10 cellular contexts compared by ENCODE assay signal in genomic region chr6:30465582-30466306, GRCh38. TPM values are rescaled to one million over a fixed set of nuclear protein-coding genes. Genes with fewer than 3 reads are reported as not detected.
DNase-seq lines count a peak whose midpoint lies in the region; ATAC-seq and TF ChIP-seq lines count a peak whose summit lies in the region.
"Had no signal": no experiment of that assay in that cellular context is flagged by ENCODE, and none has a peak within 500 bp of the region (broad histone marks: within the 10 kb centered on the region; RNA-seq: fewer than 3 reads in every experiment).

No MANE protein-coding gene starts in this region.

- no peak overlapping the region for H2BK5ac ChIP-seq in mesendoderm (ENCODE audit: low read length)

- no peak overlapping the region for H3K4ac ChIP-seq in mesendoderm (ENCODE audit: low read depth, low read length)

- no peaks in the 10 kb centered on the region for H3K9me3 Mint-ChIP-seq in activated T-cell treated with anti-CD3 and anti-CD28 coated beads, Interleukin-2, amount 50 U/mL, for 4 hours
- no peaks in the 10 kb centered on the region for H3K9me3 Mint-ChIP-seq in activated T-cell treated with anti-CD3 and anti-CD28 coated beads, Interleukin-2, amount 50 U/mL, for 72 hours
- no peaks in the 10 kb centered on the region for H3K9me3 Mint-ChIP-seq in central memory CD8-positive, alpha-beta T cell

- H3K4me1 ChIP-seq in mesendoderm (ENCODE audit: control insufficient read depth, low read depth, low read length) (no peaks in the 10 kb centered on the region), tibial nerve (peaks cover 0 to 33% (median 16%) of the 10 kb centered on the region in 4 donors)

- no peak for TF ChIP-seq POLR2A in tibial nerve (IDR thresholded peaks at IDR 0.05)

- no peak overlapping the region for H2BK120ac ChIP-seq in mesendoderm (ENCODE audit: low read depth, low read length)

- H3K4me1 Mint-ChIP-seq in activated T-cell treated with anti-CD3 and anti-CD28 coated beads, Interleukin-2, amount 50 U/mL, for 4 hours (ENCODE audit: low read depth) = peaks cover 33% of the 10 kb centered on the region
- peaks cover 20% of the 10 kb centered on the region for H3K4me1 Mint-ChIP-seq in activated T-cell treated with anti-CD3 and anti-CD28 coated beads, Interleukin-2, amount 50 U/mL, for 72 hours (ENCODE audit: low read depth)
- H3K4me1 Mint-ChIP-seq in central memory CD8-positive, alpha-beta T cell = peaks cover 50% of the 10 kb centered on the region

- peak overlapping the region; percentile 85 for H3K4me2 ChIP-seq in mesendoderm (ENCODE audit: low read length)

- TF ChIP-seq CTCF in tibial nerve (IDR thresholded peaks at IDR 0.05) = no peak

- H3K27ac Mint-ChIP-seq in activated T-cell treated with anti-CD3 and anti-CD28 coated beads, Interleukin-2, amount 50 U/mL, for 72 hours = no peak overlapping the region
- H3K27ac Mint-ChIP-seq in central memory CD8-positive, alpha-beta T cell (ENCODE audit: low read depth) = no peak overlapping the region

- no peaks in the 10 kb centered on the region for H3K36me3 ChIP-seq in mesendoderm (ENCODE audit: control insufficient read depth, insufficient read depth, low read length)
- H3K36me3 ChIP-seq in tibial nerve = no peaks in the 10 kb centered on the region

- TF ChIP-seq EP300 in tibial nerve (IDR thresholded peaks at IDR 0.05) = no peak

- no peak overlapping the region for H2BK15ac ChIP-seq in mesendoderm (replicated peaks; ENCODE audit: low read depth)

- peak overlapping the region; percentile 40 for H3K4me3 Mint-ChIP-seq in activated T-cell treated with anti-CD3 and anti-CD28 coated beads, Interleukin-2, amount 50 U/mL, for 4 hours
- H3K4me3 Mint-ChIP-seq in activated T-cell treated with anti-CD3 and anti-CD28 coated beads, Interleukin-2, amount 50 U/mL, for 72 hours = peak overlapping the region in 1 of 2 donors; percentile 86
- peak overlapping the region; percentile 84 for H3K4me3 Mint-ChIP-seq in central memory CD8-positive, alpha-beta T cell

- no CpG with 5 or more reads among the region's 13 CpGs for WGBS in mesendoderm (ENCODE audit: extremely low coverage, insufficient coverage, low lambda C conversion rate)
- WGBS in tibial nerve, 2 donors = 12 to 18% methylated on average over 13 of the region's 13 CpGs

- H2AK5ac ChIP-seq in mesendoderm (ENCODE audit: low read length) = no peak overlapping the region

- peak overlapping the region; percentile 55 for H3K9ac ChIP-seq in mesendoderm (ENCODE audit: low read length)

- no peak for ATAC-seq in activated T-cell treated with anti-CD3 and anti-CD28 coated beads, Interleukin-2, amount 50 U/mL, for 4 hours
- ATAC-seq in activated T-cell treated with anti-CD3 and anti-CD28 coated beads, Interleukin-2, amount 50 U/mL, for 72 hours (replicated peaks in 1 of 2) = no peak
- ATAC-seq in central memory CD8-positive, alpha-beta T cell (replicated peaks; ENCODE audit: extremely low read depth, poor library complexity, severe bottlenecking) = no peak

- no peak overlapping the region for H3K4me3 ChIP-seq in mesendoderm (ENCODE audit: low read length)
- H3K4me3 ChIP-seq in tibial nerve = peak overlapping the region in 3 of 4 donors; percentile 34 to 46 (median 36)

- peaks cover 80% of the 10 kb centered on the region for H3K27me3 Mint-ChIP-seq in activated T-cell treated with anti-CD3 and anti-CD28 coated beads, Interleukin-2, amount 50 U/mL, for 4 hours (ENCODE audit: low read depth)
- peaks cover 88% of the 10 kb centered on the region for H3K27me3 Mint-ChIP-seq in activated T-cell treated with anti-CD3 and anti-CD28 coated beads, Interleukin-2, amount 50 U/mL, for 72 hours (ENCODE audit: low read depth)
- peaks cover 90% of the 10 kb centered on the region for H3K27me3 Mint-ChIP-seq in central memory CD8-positive, alpha-beta T cell

- no peak overlapping the region for H3K18ac ChIP-seq in mesendoderm (ENCODE audit: low read length)

- H3K79me1 ChIP-seq in mesendoderm (ENCODE audit: low read length) = no peaks in the 10 kb centered on the region

- H3K27ac ChIP-seq in mesendoderm (ENCODE audit: low read depth, low read length) = no peak overlapping the region
- H3K27ac ChIP-seq in tibial nerve = no peak overlapping the region

- no peak overlapping the region for H4K8ac ChIP-seq in mesendoderm (ENCODE audit: low read depth, low read length)

- no peak overlapping the region for H3K56ac ChIP-seq in mesendoderm (ENCODE audit: low read length)

- no peak overlapping the region for H3K23ac ChIP-seq in mesendoderm (ENCODE audit: low read length)

- H3K79me2 ChIP-seq in mesendoderm (ENCODE audit: control insufficient read depth, insufficient read depth, low read length) = no peaks in the 10 kb centered on the region

- DNase-seq in activated T-cell treated with anti-CD3 and anti-CD28 coated beads, Interleukin-2, amount 50 U/mL, for 4 hours = no peak
- DNase-seq in activated T-cell treated with anti-CD3 and anti-CD28 coated beads, Interleukin-2, amount 50 U/mL, for 72 hours = no peak
- DNase-seq in central memory CD8-positive, alpha-beta T cell (ENCODE audit: low spot score in 2 of 2) = no peak
- DNase-seq in mesendoderm (peak; percentile 11), tibial nerve (ENCODE audit: low spot score in 2 of 2) (no peak), activated gamma-delta T cell (lab: John Stamatoyannopoulos, UW) (no peak), pons (ENCODE audit: low spot score) (no peak)
- DNase-seq in stimulated activated CD4-positive, alpha-beta T cell treated with anti-CD3 and anti-CD28 coated beads, Interleukin-2, amount 100 ng/mL, for 48 hours = no peak
- DNase-seq: HCEC 1CT, Kasumi-1 had no signal

- H3K36me3 Mint-ChIP-seq in activated T-cell treated with anti-CD3 and anti-CD28 coated beads, Interleukin-2, amount 50 U/mL, for 4 hours (ENCODE audit: insufficient read depth) = no peaks in the 10 kb centered on the region
- no peaks in the 10 kb centered on the region for H3K36me3 Mint-ChIP-seq in activated T-cell treated with anti-CD3 and anti-CD28 coated beads, Interleukin-2, amount 50 U/mL, for 72 hours (ENCODE audit: insufficient read depth in 2 of 2)
- H3K36me3 Mint-ChIP-seq in central memory CD8-positive, alpha-beta T cell (ENCODE audit: insufficient read depth) = peaks cover 3% of the 10 kb centered on the region

- H3K27me3 ChIP-seq in mesendoderm (ENCODE audit: insufficient read depth, low read length, poor library complexity) (peaks cover 46% of the 10 kb centered on the region), tibial nerve (peaks cover 4 to 98% of the 10 kb centered on the region in 2 donors)

- no peak overlapping the region for H4K5ac ChIP-seq in mesendoderm (ENCODE audit: low read length)

- no peaks in the 10 kb centered on the region for H3K9me3 ChIP-seq in tibial nerve

RNA-seq across cellular contexts. Expression of gene HLA-E, which starts 23.6 kb away (rescaled TPM):
- total RNA-seq in activated T-cell treated with anti-CD3 and anti-CD28 coated beads, Interleukin-2, amount 50 U/mL, for 4 hours = 1,000 to 10,000 TPM in 1 of 3 donors, 100 to 1,000 TPM in 2; 695 to 1,026 (median 934) TPM
- total RNA-seq in activated T-cell treated with anti-CD3 and anti-CD28 coated beads, Interleukin-2, amount 50 U/mL, for 72 hours = 100 to 1,000 TPM; 713 to 829 TPM
- polyA plus RNA-seq in mesendoderm (2013, experiment 1 of 2) = 13.9 TPM
- 13.3 TPM for polyA plus RNA-seq in mesendoderm (2013, experiment 2 of 2)
- 100 to 1,000 TPM; 483 to 900 (median 631) TPM for total RNA-seq in tibial nerve
